In the genomic region with DNA sequence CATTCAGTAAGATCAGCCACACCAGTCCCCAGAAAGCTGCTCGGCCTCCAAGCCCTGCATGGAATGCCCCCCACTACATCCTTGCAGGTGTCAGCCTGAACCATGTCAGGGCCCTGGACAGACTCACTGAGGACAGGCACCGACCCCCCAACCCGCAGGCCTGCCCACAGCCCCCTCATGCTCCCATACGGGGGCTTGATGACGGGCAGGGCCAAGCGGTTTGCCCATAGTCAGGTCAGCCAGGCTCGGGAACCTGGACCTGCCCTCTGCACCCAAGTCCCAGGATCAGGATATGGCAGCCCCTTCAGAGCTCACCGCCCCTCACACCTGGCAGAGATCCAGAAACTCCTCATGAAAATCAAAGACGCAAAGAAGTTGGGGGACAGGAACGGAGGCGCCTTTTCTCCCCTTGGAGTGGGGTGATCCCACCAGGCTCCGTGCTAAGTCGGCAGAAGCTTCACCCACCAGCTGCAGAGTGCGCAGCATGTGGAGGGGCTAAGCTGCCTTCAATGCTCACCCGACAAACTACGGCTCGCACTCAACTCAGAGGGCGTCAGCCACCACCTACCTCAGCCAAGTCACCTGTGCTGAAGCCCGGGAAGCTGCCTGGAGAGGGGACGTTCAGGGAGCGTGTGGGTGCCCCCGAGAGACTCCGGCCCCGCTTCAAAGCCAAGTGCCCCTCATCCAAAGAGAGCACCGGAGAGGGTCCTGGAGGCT, we compare ENCODE assay signal across 8 cellular contexts. TPM values are rescaled to one million over a fixed set of nuclear protein-coding genes. Genes with fewer than 3 reads are reported as not detected.
DNase-seq lines count a peak whose midpoint lies in the region; ATAC-seq and TF ChIP-seq lines count a peak whose summit lies in the region.
"Had no signal": no experiment of that assay in that cellular context is flagged by ENCODE, and none has a peak within 500 bp of the region (broad histone marks: within the 10 kb centered on the region; RNA-seq: fewer than 3 reads in every experiment).

No MANE protein-coding gene starts in this region.

- peak overlapping the region; percentile 87 for H3K9ac ChIP-seq in GM23248

- TF ChIP-seq POLR2A in sigmoid colon (IDR thresholded peaks at IDR 0.05) = no peak

- no peaks in the 10 kb centered on the region for H3K27me3 ChIP-seq in GM23248 (replicated peaks; ENCODE audit: insufficient read depth)
- no peaks in the 10 kb centered on the region for H3K27me3 ChIP-seq in PC-9 (ENCODE audit: insufficient read depth, low read depth)
- no peaks in the 10 kb centered on the region for H3K27me3 ChIP-seq in sigmoid colon

- BruUV-seq in PC-9 (replicated peaks; lab: Mats Ljungman, UMichigan) = no TSS peak

- H2AFZ ChIP-seq in GM23248 (no peak overlapping the region), PC-9 (no peak overlapping the region)

- in situ Hi-C loops in GM23248 (cut with MboI) = no loop called here

- H3K4me2 ChIP-seq in GM23248 (ENCODE audit: unreplicated experiment) = peak overlapping the region; percentile 54
- peak overlapping the region; percentile 99 for H3K4me2 ChIP-seq in PC-9

- peak overlapping the region; percentile 66 for H3K4me3 ChIP-seq in GM23248
- H3K4me3 ChIP-seq in PC-9 = peak overlapping the region; percentile 80
- peak overlapping the region; percentile 60 for H3K4me3 ChIP-seq in epithelial cell of proximal tubule (ENCODE audit: low read depth, low read length)
- H3K4me3 ChIP-seq in sigmoid colon = peak overlapping the region in 3 of 4 donors; percentile 50 to 62 (median 54)

- H3K9me3 ChIP-seq in GM23248 (ENCODE audit: low read depth) (no peaks in the 10 kb centered on the region), PC-9 (ENCODE audit: insufficient read depth, low read depth) (no peaks in the 10 kb centered on the region), sigmoid colon (no peaks in the 10 kb centered on the region)

- H3K79me2 ChIP-seq in GM23248 (ENCODE audit: insufficient read depth) = no peaks in the 10 kb centered on the region
- peaks cover 45% of the 10 kb centered on the region for H3K79me2 ChIP-seq in PC-9 (ENCODE audit: low read depth)

- ATAC-seq in HG03108 (IDR thresholded peaks at IDR 0.05; ENCODE audit: unreplicated experiment) = no peak

- DNase-seq in GM23248 = no peak
- no peak for DNase-seq in PC-9
- DNase-seq in epithelial cell of proximal tubule (ENCODE audit: low read depth) = no peak
- no peak for DNase-seq in sigmoid colon
- DNase-seq in mesenteric fat pad (ENCODE audit: low spot score) = no peak
- DNase-seq in retina = no peak
- DNase-seq: NCI-H748 treated with DMSO at 0.1 percent for 48 hours had no signal

- H4K20me1 ChIP-seq in GM23248 (ENCODE audit: insufficient read depth) (no peaks in the 10 kb centered on the region), PC-9 (ENCODE audit: insufficient read depth) (peaks cover 16% of the 10 kb centered on the region; the same call in 1 of the 2 replicates)

- H3F3A ChIP-seq in GM23248 (ENCODE audit: insufficient read depth) (peaks cover 14% of the 10 kb centered on the region; the same call in 1 of the 2 replicates), PC-9 (ENCODE audit: insufficient read depth, low read depth) (peaks cover 17% of the 10 kb centered on the region)

- intact Hi-C loops in PC-9 (cut with micrococcal nuclease; ENCODE audit: unreplicated experiment) (no loop called here), sigmoid colon (cut with DNase I) (no loop called here)

- no peak for TF ChIP-seq EP300 in sigmoid colon (IDR thresholded peaks at IDR 0.05)

- H3K36me3 ChIP-seq in GM23248 (ENCODE audit: low read depth) (no peaks in the 10 kb centered on the region), PC-9 (ENCODE audit: low read depth) (no peaks in the 10 kb centered on the region), sigmoid colon (peaks cover 0 to 39% (median 7%) of the 10 kb centered on the region in 4 donors)

- H3K27ac ChIP-seq in GM23248 (peak overlapping the region; percentile 72), PC-9 (peak overlapping the region; percentile 94), sigmoid colon (peak overlapping the region in 1 of 4 donors; percentile 80)

- H3K9me2 ChIP-seq in GM23248 (ENCODE audit: insufficient read depth) (no peaks in the 10 kb centered on the region), PC-9 (ENCODE audit: insufficient read depth) (no peaks in the 10 kb centered on the region)

- POLR2A ChIA-PET in PC-9 (lab: Charles Lee; ENCODE audit: unreplicated experiment) = interaction anchor here (0.6 to 1.0 kb wide), 3 partner anchors 18 to 49 kb away, joined by 3 to 4 read pairs (median 4); no protein-coding TSS in a partner anchor

- H3K4me1 ChIP-seq in GM23248 (ENCODE audit: insufficient read depth) (peaks cover 7% of the 10 kb centered on the region), PC-9 (replicated peaks; ENCODE audit: insufficient read depth) (peaks cover 21% of the 10 kb centered on the region), sigmoid colon (peaks cover 0 to 24% (median 22%) of the 10 kb centered on the region in 4 donors)

- whole genome bisulfite sequencing in GM23248 (ENCODE audit: low coverage in 1 of 2, low lambda C conversion rate in 2 of 2, missing lambda C conversion rate in 2 of 2), 2 experiments = 92 to 93% methylated on average over 23 to 25 of the region's 25 CpGs
- 96% methylated on average over 25 of the region's 25 CpGs for WGBS in sigmoid colon, 2 donors

- TF ChIP-seq CTCF in PC-9 (conservative IDR thresholded peaks at IDR 0.05) (no peak), epithelial cell of proximal tubule (conservative IDR thresholded peaks at IDR 0.05; ENCODE audit: low read depth, low read length) (no peak), sigmoid colon (IDR thresholded peaks at IDR 0.05) (no peak)

- CTCF ChIA-PET in PC-9 (lab: Charles Lee) = interaction anchor here (0.6 kb wide), 1 partner anchor 14 kb away, joined by 6 read pairs; no protein-coding TSS in a partner anchor

RNA-seq across cellular contexts. Expression of a gene that starts 26.5 kb away (rescaled TPM):
- 52.4 and 85.8 TPM in 2 replicates for total RNA-seq in GM23248 (2014; rRNA removed; shearing (Covaris generic))
- polyA plus RNA-seq in GM23248 (2016; fragmentation: Nextera tagmentation; extraction: Ambion mirVana) = 99.9 and 109 TPM in 2 replicates
- total RNA-seq in PC-9 (2021) = 40.6 and 50.7 TPM in 2 replicates
- total RNA-seq in epithelial cell of proximal tubule = 38.3 and 63.9 TPM in 2 replicates
- total RNA-seq in sigmoid colon = 10 to 100 TPM; 42.1 to 60.1 (median 43.7) TPM
- polyA plus RNA-seq in sigmoid colon = 10 to 100 TPM; 28.0 to 46.0 (median 30.6) TPM
- 72.1 TPM for total RNA-seq in mesenteric fat pad

RNA-seq across cellular contexts. Expression of a gene that starts 26.6 kb away (rescaled TPM):
- total RNA-seq in GM23248 (2014; rRNA removed; shearing (Covaris generic)) = 88.0 and 110 TPM in 2 replicates
- polyA plus RNA-seq in GM23248 (2016; fragmentation: Nextera tagmentation; extraction: Ambion mirVana) (105 and 106 TPM in 2 replicates), sigmoid colon (10 to 100 TPM; 59.0 to 69.1 (median 66.9) TPM)
- total RNA-seq in PC-9 (2021) (69.5 and 108 TPM in 2 replicates), epithelial cell of proximal tubule (123 and 157 TPM in 2 replicates), sigmoid colon (100 to 1,000 TPM in 2 of 4 donors, 10 to 100 TPM in 2; 83.4 to 107 (median 98.3) TPM), mesenteric fat pad (58.2 TPM)

RNA-seq across cellular contexts. Expression of a gene that starts 36.3 kb away (rescaled TPM):
- 13.0 and 15.3 TPM in 2 replicates for total RNA-seq in GM23248 (2014; rRNA removed; shearing (Covaris generic))
- 6.1 and 8.2 TPM in 2 replicates for polyA plus RNA-seq in GM23248 (2016; fragmentation: Nextera tagmentation; extraction: Ambion mirVana)
- total RNA-seq in PC-9 (2021) = 111 and 112 TPM in 2 replicates
- total RNA-seq in epithelial cell of proximal tubule = 11.3 and 20.1 TPM in 2 replicates
- total RNA-seq in sigmoid colon = 10 to 100 TPM; 19.6 to 29.1 (median 20.7) TPM
- polyA plus RNA-seq in sigmoid colon = 10 to 100 TPM in 2 of 3 donors, 1 to 10 TPM in 1; 2.1 to 13.0 (median 10.8) TPM
- 14.5 TPM for total RNA-seq in mesenteric fat pad

RNA-seq across cellular contexts. Expression of a gene that starts 42.3 kb away (rescaled TPM):
- 11.3 and 19.5 TPM in 2 replicates for total RNA-seq in GM23248 (2014; rRNA removed; shearing (Covaris generic))
- polyA plus RNA-seq in GM23248 (2016; fragmentation: Nextera tagmentation; extraction: Ambion mirVana) = 26.0 and 27.1 TPM in 2 replicates
- 21.7 and 27.5 TPM in 2 replicates for total RNA-seq in PC-9 (2021)
- total RNA-seq in epithelial cell of proximal tubule = 17.4 and 23.2 TPM in 2 replicates
- total RNA-seq in sigmoid colon = 10 to 100 TPM in 3 of 4 donors, 1 to 10 TPM in 1; 8.3 to 17.4 (median 15.6) TPM
- polyA plus RNA-seq in sigmoid colon = 10 to 100 TPM; 25.8 to 32.6 (median 27.0) TPM
- total RNA-seq in mesenteric fat pad = 13.0 TPM

RNA-seq across cellular contexts. Expression of a gene that starts 44.8 kb away (rescaled TPM):
- total RNA-seq in GM23248 (2014; rRNA removed; shearing (Covaris generic)) = 0.13 and 0.86 TPM in 2 replicates
- polyA plus RNA-seq in GM23248 (2016; fragmentation: Nextera tagmentation; extraction: Ambion mirVana) (0.23 and 0.24 TPM in 2 replicates), sigmoid colon (1 to 10 TPM in 2 of 3 donors, under 1 TPM in 1; 0.60 to 5.5 (median 1.8) TPM)
- total RNA-seq in PC-9 (2021) (35.0 and 47.3 TPM in 2 replicates), epithelial cell of proximal tubule (1.5 and 3.9 TPM in 2 replicates), sigmoid colon (1 to 10 TPM in 3 of 4 donors, not detected in 1; 1.1 to 1.8 (median 1.6) TPM), mesenteric fat pad (1.3 TPM)
